In the genomic region with DNA sequence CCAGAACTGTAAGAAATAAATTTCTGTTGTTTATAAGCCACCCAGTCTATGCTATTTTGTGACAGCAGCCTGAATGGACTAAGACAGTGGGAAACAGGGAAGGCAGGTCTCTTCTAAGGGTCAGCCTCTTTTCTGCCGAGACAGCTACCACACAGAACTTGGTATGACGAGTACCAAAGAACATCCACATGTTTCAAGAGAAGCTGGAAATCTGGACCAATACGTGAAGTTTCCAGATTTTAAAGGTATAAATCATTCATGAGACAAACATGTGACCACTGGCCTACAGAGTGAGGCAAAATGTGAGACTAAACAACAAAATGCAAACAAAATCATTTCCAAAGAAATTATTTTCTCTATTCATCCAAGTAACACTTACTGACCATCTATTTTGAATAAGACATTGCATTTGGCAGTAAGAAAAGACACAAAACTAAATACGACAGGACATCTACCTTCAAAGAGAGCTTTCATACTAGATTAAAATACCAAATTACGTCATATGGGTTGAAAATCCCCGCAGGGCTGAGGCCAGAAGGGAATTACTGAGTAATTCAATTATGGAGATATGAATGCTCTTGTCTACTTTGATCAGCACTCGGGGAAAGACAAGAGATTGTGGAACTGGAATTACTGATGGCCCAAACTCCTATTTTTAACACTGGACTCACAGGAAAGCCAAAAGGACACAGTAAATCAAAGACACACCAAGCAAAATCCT, we compare ENCODE assay signal across 13 cellular contexts. TPM values are rescaled to one million over a fixed set of nuclear protein-coding genes. Genes with fewer than 3 reads are reported as not detected.
DNase-seq lines count a peak whose midpoint lies in the region; TF ChIP-seq lines count a peak whose summit lies in the region.
"Had no signal": no experiment of that assay in that cellular context is flagged by ENCODE, and none has a peak within 500 bp of the region (broad histone marks: within the 10 kb centered on the region; RNA-seq: fewer than 3 reads in every experiment).

No MANE protein-coding gene starts in this region.

- H3K36me3 ChIP-seq in ascending aorta = peaks cover 0 to 3% of the 10 kb centered on the region in 2 donors
- no peaks in the 10 kb centered on the region for H3K36me3 ChIP-seq in skeletal muscle tissue (ENCODE audit: control insufficient read depth in 3 of 3, insufficient read depth in 3 of 3, low read length in 3 of 3)

- intact Hi-C loops in ascending aorta (cut with DNase I) = no loop called here

- peak overlapping the region; percentile 27 to 51 (median 39) for H3K9ac ChIP-seq in skeletal muscle tissue (ENCODE audit: low read depth in 1 of 3, low read length in 3 of 3)

- H3K27ac ChIP-seq in ascending aorta (peak overlapping the region; percentile 52 to 99), skeletal muscle tissue (ENCODE audit: low read depth, low read length) (peak overlapping the region; percentile 97)

- no peaks in the 10 kb centered on the region for H3K27me3 ChIP-seq in ascending aorta
- H3K27me3 ChIP-seq in skeletal muscle tissue (ENCODE audit: control insufficient read depth in 3 of 3, insufficient read depth in 3 of 3, low read length in 3 of 3) = no peaks in the 10 kb centered on the region

- H3K9me3 ChIP-seq in ascending aorta (no peaks in the 10 kb centered on the region), skeletal muscle tissue (ENCODE audit: control insufficient read depth in 3 of 3, low read length in 3 of 3) (no peaks in the 10 kb centered on the region)

- TF ChIP-seq CTCF in ascending aorta (IDR thresholded peaks at IDR 0.05) = no peak

- DNase-seq in GM03348 (ENCODE audit: low spot score) (peak; percentile 22), ascending aorta (ENCODE audit: low spot score in 2 of 2) (no peak), iris pigment epithelial cell (ENCODE audit: low read depth) (peak; percentile 76), inferior parietal cortex (ENCODE audit: extremely low spot score) (no peak), Kasumi-1 (lab: John Stamatoyannopoulos, UW) (no peak)
- no peak for DNase-seq in activated CD4-positive, CD25-positive, alpha-beta regulatory T cell (lab: John Stamatoyannopoulos, UW)
- DNase-seq in activated CD4-positive, CD25-positive, alpha-beta regulatory T cell treated with anti-CD3 and anti-CD28 coated beads, Interleukin-2, amount 50 U/mL, for 72 hours = no peak
- DNase-seq: activated CD4-positive, alpha-beta T cell treated with anti-CD3 and anti-CD28 coated beads, Interleukin-2, amount 10 ng/mL, durations not matched to agents 24 days and 14 days; activated naive CD4-positive, alpha-beta T cell treated with anti-CD3 and anti-CD28 coated beads, Interleukin-2, amount 10 ng/mL, durations not matched to agents 7 days and 5 days; CD4-positive, alpha-beta memory T cell; NCI-H2029 had no signal

- H3K4me1 ChIP-seq in ascending aorta (peaks cover 6 to 63% of the 10 kb centered on the region in 2 donors), skeletal muscle tissue (ENCODE audit: control insufficient read depth in 3 of 3, insufficient read depth in 3 of 3, low read length in 3 of 3) (peaks cover 76 to 79% (median 78%) of the 10 kb centered on the region in 3 donors)

- H3K4me3 ChIP-seq in ascending aorta = no peak overlapping the region
- H3K4me3 ChIP-seq in skeletal muscle tissue (ENCODE audit: low read length in 3 of 3) = peak overlapping the region in 2 of 3 donors; percentile 16 to 28

RNA-seq across cellular contexts. Expression of a gene that starts 7.2 kb away (rescaled TPM):
- total RNA-seq in ascending aorta (94.1 TPM), skeletal muscle tissue (125 TPM)

RNA-seq across cellular contexts. Expression of a gene that starts 45.1 kb away (rescaled TPM):
- not detected for total RNA-seq in ascending aorta
- total RNA-seq in skeletal muscle tissue = 0.52 TPM
- total RNA-seq: activated CD4-positive, alpha-beta T cell treated with anti-CD3 and anti-CD28 coated beads, Interleukin-2, amount 10 ng/mL, durations not matched to agents 24 days and 14 days; lung microvascular endothelial cell had no signal

RNA-seq across cellular contexts. Expression of a gene that starts 58.2 kb away (rescaled TPM):
- total RNA-seq in ascending aorta (20.2 TPM), skeletal muscle tissue (78.8 TPM)

Comparison
In these comparisons a context has a peak if more than half of its experiments do, and no peak if none do; other contexts are left out.
1. DNase-seq: peak in GM03348 (single experiment) and iris pigment epithelial cell (single experiment); none in ascending aorta (0 of 2), activated CD4-positive, CD25-positive, alpha-beta regulatory T cell (0 of 4), activated CD4-positive, CD25-positive, alpha-beta regulatory T cell treated with anti-CD3 and anti-CD28 coated beads, Interleukin-2, amount 50 U/mL, for 72 hours (single experiment), inferior parietal cortex (single experiment) and Kasumi-1 (0 of 2).
2. H3K4me3 ChIP-seq: peak in skeletal muscle tissue (2 of 3); none in ascending aorta (0 of 2).